In the genomic region with DNA sequence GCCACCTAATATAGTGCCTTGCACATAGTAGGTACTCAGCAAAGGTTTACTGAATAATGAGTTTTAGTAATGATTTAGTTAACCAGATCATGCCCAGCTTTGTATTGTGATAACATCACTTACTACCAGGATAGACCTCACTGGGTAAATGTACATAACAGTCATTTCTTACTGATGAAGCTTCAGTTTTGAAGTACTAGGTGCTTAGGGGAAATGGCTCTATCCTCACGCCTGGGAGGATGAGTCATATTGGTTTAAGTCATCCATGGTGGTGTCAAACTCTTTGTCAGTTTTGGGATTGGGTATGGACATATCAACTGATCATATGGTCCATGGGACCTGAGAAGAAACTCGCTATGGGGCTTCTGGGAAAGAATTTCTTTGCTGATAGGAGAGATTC, we compare ENCODE assay signal across 2 cellular contexts.
TF ChIP-seq lines count a peak whose summit lies in the region.

No MANE protein-coding gene starts in this region.

TF ChIP-seq in SK-N-SH, 30 proteins besides CTCF, POLR2A, EP300 and RAD21 (continued from another document):
- TF ChIP-seq, protein P1, sequence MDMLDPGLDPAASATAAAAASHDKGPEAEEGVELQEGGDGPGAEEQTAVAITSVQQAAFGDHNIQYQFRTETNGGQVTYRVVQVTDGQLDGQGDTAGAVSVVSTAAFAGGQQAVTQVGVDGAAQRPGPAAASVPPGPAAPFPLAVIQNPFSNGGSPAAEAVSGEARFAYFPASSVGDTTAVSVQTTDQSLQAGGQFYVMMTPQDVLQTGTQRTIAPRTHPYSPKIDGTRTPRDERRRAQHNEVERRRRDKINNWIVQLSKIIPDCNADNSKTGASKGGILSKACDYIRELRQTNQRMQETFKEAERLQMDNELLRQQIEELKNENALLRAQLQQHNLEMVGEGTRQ (IDR thresholded peaks at IDR 0.05; ENCODE audit: borderline replicate concordance, low read depth, low read length): no peak
- no peak for TF ChIP-seq CHD2 (IDR thresholded peaks at IDR 0.05; ENCODE audit: low read length, partially characterized antibody)
- TF ChIP-seq RCOR1 (IDR thresholded peaks at IDR 0.05; ENCODE audit: low read length): no peak
- no peak for TF ChIP-seq RFX5 (IDR thresholded peaks at IDR 0.05; ENCODE audit: low read length)
- no peak for TF ChIP-seq MEF2A (IDR thresholded peaks at IDR 0.05; ENCODE audit: borderline replicate concordance, low read depth)
- no peak for TF ChIP-seq TEAD4 (IDR thresholded peaks at IDR 0.05; ENCODE audit: borderline replicate concordance, insufficient read depth)
TF ChIP-seq in SK-N-SH: peak in this region for 1.

TF ChIP-seq in SK-N-SH treated with all-trans-retinoic acid at 6 μM for 48 hours, 23 proteins besides CTCF, POLR2A, EP300 and RAD21:
- TF ChIP-seq, protein P2, sequence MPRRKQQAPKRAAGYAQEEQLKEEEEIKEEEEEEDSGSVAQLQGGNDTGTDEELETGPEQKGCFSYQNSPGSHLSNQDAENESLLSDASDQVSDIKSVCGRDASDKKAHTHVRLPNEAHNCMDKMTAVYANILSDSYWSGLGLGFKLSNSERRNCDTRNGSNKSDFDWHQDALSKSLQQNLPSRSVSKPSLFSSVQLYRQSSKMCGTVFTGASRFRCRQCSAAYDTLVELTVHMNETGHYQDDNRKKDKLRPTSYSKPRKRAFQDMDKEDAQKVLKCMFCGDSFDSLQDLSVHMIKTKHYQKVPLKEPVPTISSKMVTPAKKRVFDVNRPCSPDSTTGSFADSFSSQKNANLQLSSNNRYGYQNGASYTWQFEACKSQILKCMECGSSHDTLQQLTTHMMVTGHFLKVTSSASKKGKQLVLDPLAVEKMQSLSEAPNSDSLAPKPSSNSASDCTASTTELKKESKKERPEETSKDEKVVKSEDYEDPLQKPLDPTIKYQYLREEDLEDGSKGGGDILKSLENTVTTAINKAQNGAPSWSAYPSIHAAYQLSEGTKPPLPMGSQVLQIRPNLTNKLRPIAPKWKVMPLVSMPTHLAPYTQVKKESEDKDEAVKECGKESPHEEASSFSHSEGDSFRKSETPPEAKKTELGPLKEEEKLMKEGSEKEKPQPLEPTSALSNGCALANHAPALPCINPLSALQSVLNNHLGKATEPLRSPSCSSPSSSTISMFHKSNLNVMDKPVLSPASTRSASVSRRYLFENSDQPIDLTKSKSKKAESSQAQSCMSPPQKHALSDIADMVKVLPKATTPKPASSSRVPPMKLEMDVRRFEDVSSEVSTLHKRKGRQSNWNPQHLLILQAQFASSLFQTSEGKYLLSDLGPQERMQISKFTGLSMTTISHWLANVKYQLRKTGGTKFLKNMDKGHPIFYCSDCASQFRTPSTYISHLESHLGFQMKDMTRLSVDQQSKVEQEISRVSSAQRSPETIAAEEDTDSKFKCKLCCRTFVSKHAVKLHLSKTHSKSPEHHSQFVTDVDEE (CRISPR knock-in tag; IDR thresholded peaks at IDR 0.05): no peak
- TF ChIP-seq ZFP30 (CRISPR knock-in tag; IDR thresholded peaks at IDR 0.05) (no peak), GLIS3 (CRISPR knock-in tag; IDR thresholded peaks at IDR 0.05) (no peak), ESRRG (CRISPR knock-in tag; IDR thresholded peaks at IDR 0.05) (no peak), SNAI2 (CRISPR knock-in tag; IDR thresholded peaks at IDR 0.05) (no peak), PATZ1 (CRISPR knock-in tag; IDR thresholded peaks at IDR 0.05; ENCODE audit: borderline replicate concordance) (no peak), BACH2 (CRISPR knock-in tag; IDR thresholded peaks at IDR 0.05; ENCODE audit: borderline replicate concordance) (no peak), ARNTL (CRISPR knock-in tag; IDR thresholded peaks at IDR 0.05; ENCODE audit: borderline replicate concordance, low read depth) (no peak), CREB5 (CRISPR knock-in tag; IDR thresholded peaks at IDR 0.05; ENCODE audit: low read depth) (no peak), CSRNP3 (CRISPR knock-in tag; IDR thresholded peaks at IDR 0.05) (no peak), ZNF8 (CRISPR knock-in tag; IDR thresholded peaks at IDR 0.05) (no peak), ZFP3 (CRISPR knock-in tag; IDR thresholded peaks at IDR 0.05) (no peak), ZC3H10 (CRISPR knock-in tag; IDR thresholded peaks at IDR 0.05) (no peak)
